In the genomic region with DNA sequence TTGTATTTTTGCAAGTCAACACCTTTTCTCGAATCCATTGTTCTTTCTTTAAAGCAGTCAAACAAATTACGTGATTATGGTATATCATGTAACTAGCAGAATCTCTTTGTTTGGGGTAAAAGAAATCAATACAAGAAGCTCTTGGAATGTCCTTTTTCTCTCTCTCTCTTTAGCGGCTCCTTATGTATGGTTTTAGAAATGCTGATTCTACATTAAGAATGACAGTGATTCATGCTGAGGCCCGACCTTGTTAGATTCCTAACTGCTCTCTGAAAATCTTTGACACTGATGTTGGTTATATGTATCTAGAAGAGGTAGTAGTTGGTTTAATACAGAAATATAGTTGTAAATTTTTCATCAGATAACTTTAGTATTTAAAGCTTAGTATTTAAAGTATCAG, we compare ENCODE assay signal across 29 cellular contexts.
DNase-seq lines count a peak whose midpoint lies in the region; ATAC-seq and TF ChIP-seq lines count a peak whose summit lies in the region.
"Had no signal": no experiment of that assay in that cellular context is flagged by ENCODE, and none has a peak within 500 bp of the region (broad histone marks: within the 10 kb centered on the region; RNA-seq: fewer than 3 reads in every experiment).

No MANE protein-coding gene starts in this region.

- no peak overlapping the region for H3K4me3 ChIP-seq in AG10803 (ENCODE audit: low read length)
- H3K4me3 ChIP-seq in mesenchymal stem cell (ENCODE audit: insufficient read depth in 1 of 2, low read depth in 1 of 2, low read length in 2 of 2) = no peak overlapping the region
- no peak overlapping the region for H3K4me3 ChIP-seq in gastrocnemius medialis
- H3K4me3 ChIP-seq: colonic mucosa, HAP-1, lung, Peyer's patch, thoracic aorta had no signal

- H3K4me2 ChIP-seq in mesenchymal stem cell (ENCODE audit: low read length, poor library complexity, severe bottlenecking) = no peak overlapping the region

- no peak for TF ChIP-seq POLR2A in gastrocnemius medialis (IDR thresholded peaks at IDR 0.05)

- no peak overlapping the region for H3K23ac ChIP-seq in mesenchymal stem cell (ENCODE audit: low read length in 2 of 2)

- DNase-seq in AG10803 (ENCODE audit: low read depth) (peak; percentile 5), NCI-H2227 (lab: John Stamatoyannopoulos, UW; ENCODE audit: unreplicated experiment) (peak; percentile 19), dedifferentiated amniotic fluid mesenchymal stem cell (ENCODE audit: extremely low spot score) (peak; percentile 35), mesenchymal stem cell (peak; percentile 25), gastrocnemius medialis (no peak), T-helper 2 cell (no peak), NCI-H1694 (lab: John Stamatoyannopoulos, UW) (no peak), substantia nigra (lab: John Stamatoyannopoulos, UW) (no peak)
- DNase-seq: activated CD4-positive, alpha-beta T cell treated with anti-CD3 and anti-CD28 coated beads for 48 hours; activated naive CD4-positive, alpha-beta T cell treated with anti-CD3 and anti-CD28 coated beads, Interleukin-2, amount 50 U/mL, for 16 hours; amygdala; CD4-positive, alpha-beta T cell; colonic mucosa; effector CD8-positive, alpha-beta T cell; Karpas-422; NCI-H2029 treated with DMSO at 0.1 percent for 48 hours; NCI-H446; NCI-H748 treated with DMSO at 0.1 percent for 48 hours; Peyer's patch; SHP77 treated with DMSO at 0.1 percent for 48 hours; small intestine; stimulated activated CD4-positive, alpha-beta T cell treated with anti-CD3 and anti-CD28 coated beads, Interleukin-1b, Interleukin-23, amount 100 ng/mL, for 48 hours; stimulated activated CD8-positive, alpha-beta memory T cell treated with anti-CD3 and anti-CD28 coated beads, Interleukin-4, amount 100 ng/mL, for 48 hours had no signal

- no peak overlapping the region for H2BK12ac ChIP-seq in mesenchymal stem cell (ENCODE audit: low read length in 2 of 2)

- 13% methylated on average over 1 of the region's 4 CpGs for WGBS in mesenchymal stem cell

- H4K91ac ChIP-seq in mesenchymal stem cell (ENCODE audit: low read length) = no peak overlapping the region

- H3K27ac ChIP-seq in mesenchymal stem cell (ENCODE audit: low read length, poor library complexity, severe bottlenecking) (no peak overlapping the region), gastrocnemius medialis (no peak overlapping the region), substantia nigra (ENCODE audit: low read depth, low read length, poor library complexity, severe bottlenecking) (no peak overlapping the region)
- H3K27ac ChIP-seq: colonic mucosa, Peyer's patch, thoracic aorta had no signal

- H2BK15ac ChIP-seq in mesenchymal stem cell (ENCODE audit: low read depth, poor library complexity, severe bottlenecking) = no peak overlapping the region

- no peak overlapping the region for H3K9ac ChIP-seq in mesenchymal stem cell (ENCODE audit: low read length)

- no peak overlapping the region for H4K8ac ChIP-seq in mesenchymal stem cell (ENCODE audit: low read length)

- H3K36me3 ChIP-seq in mesenchymal stem cell (ENCODE audit: control insufficient read depth in 1 of 2, insufficient read depth in 2 of 2, low read depth in 1 of 2, low read length in 2 of 2) = peaks cover 0 to 3% of the 10 kb centered on the region in 2 experiments
- H3K36me3 ChIP-seq in gastrocnemius medialis = no peaks in the 10 kb centered on the region
- H3K36me3 ChIP-seq: colonic mucosa, HAP-1, Peyer's patch, thoracic aorta had no signal

- no peak overlapping the region for H2BK120ac ChIP-seq in mesenchymal stem cell (ENCODE audit: low read depth, low read length)

- H3K4ac ChIP-seq in mesenchymal stem cell (ENCODE audit: low read depth in 1 of 2, low read length in 2 of 2) = no peak overlapping the region

- H3K18ac ChIP-seq in mesenchymal stem cell (ENCODE audit: low read depth in 1 of 2, low read length in 2 of 2) = no peak overlapping the region

- H3K14ac ChIP-seq in mesenchymal stem cell (ENCODE audit: low read length in 2 of 2) = no peak overlapping the region

- H3K79me1 ChIP-seq in mesenchymal stem cell (replicated peaks; ENCODE audit: low read length, poor library complexity, severe bottlenecking) = peaks cover 29% of the 10 kb centered on the region

- TF ChIP-seq CTCF in AG10803 (conservative IDR thresholded peaks at IDR 0.05; ENCODE audit: low read length) = no peak
- no peak for TF ChIP-seq CTCF in gastrocnemius medialis (IDR thresholded peaks at IDR 0.05 in 4 of 5, conservative IDR thresholded peaks at IDR 0.05 in 1 of 5)

- H2AFZ ChIP-seq in mesenchymal stem cell (ENCODE audit: low read depth, low read length) = no peak overlapping the region

- no peaks in the 10 kb centered on the region for H3K9me3 ChIP-seq in mesenchymal stem cell (ENCODE audit: control insufficient read depth, low read length)
- H3K9me3 ChIP-seq in gastrocnemius medialis = no peaks in the 10 kb centered on the region
- H3K9me3 ChIP-seq: colonic mucosa, HAP-1, Peyer's patch, thoracic aorta had no signal

- intact Hi-C loops in gastrocnemius medialis (cut with DNase I; ENCODE audit: low total_unique reads) = no loop called here

- H3K4me1 ChIP-seq in mesenchymal stem cell (ENCODE audit: control insufficient read depth, insufficient read depth, low read depth, low read length) = peaks cover 2% of the 10 kb centered on the region
- H3K4me1 ChIP-seq in gastrocnemius medialis = no peaks in the 10 kb centered on the region
- H3K4me1 ChIP-seq: colonic mucosa, Peyer's patch had no signal

- no peaks in the 10 kb centered on the region for H3K27me3 ChIP-seq in mesenchymal stem cell (ENCODE audit: control insufficient read depth in 1 of 2, insufficient read depth in 1 of 2, low read length in 2 of 2)
- no peaks in the 10 kb centered on the region for H3K27me3 ChIP-seq in gastrocnemius medialis
- H3K27me3 ChIP-seq: colonic mucosa, Peyer's patch had no signal

- ATAC-seq in gastrocnemius medialis = no peak
- ATAC-seq: activated T-helper 17 cell treated with anti-CD3 and anti-CD28 coated beads, Interleukin-2, amount 50 U/mL, for 72 hours; HepG2; natural killer cell treated with Interleukin-12 subunit alpha and Interleukin-12 subunit beta and Interleukin-15 and Interleukin-18, amount 100 ng/mL, for 72 hours had no signal

- H2BK5ac ChIP-seq in mesenchymal stem cell (ENCODE audit: low read depth, low read length, poor library complexity, severe bottlenecking) = no peak overlapping the region

- in situ Hi-C loops in gastrocnemius medialis (cut with MboI; ENCODE audit: low sequenced_read_pairs in 4 of 4) = no loop called here

- no peak overlapping the region for H2AK5ac ChIP-seq in mesenchymal stem cell (ENCODE audit: low read length, severe bottlenecking)

Comparison
In these comparisons a context has a peak if more than half of its experiments do, and no peak if none do; other contexts are left out.
1. DNase-seq: peak in AG10803 (single experiment), NCI-H2227 (single experiment), dedifferentiated amniotic fluid mesenchymal stem cell (single experiment) and mesenchymal stem cell (single experiment); none in gastrocnemius medialis (0 of 2), T-helper 2 cell (0 of 5), NCI-H1694 (single experiment) and substantia nigra (0 of 49).